In the genomic region with DNA sequence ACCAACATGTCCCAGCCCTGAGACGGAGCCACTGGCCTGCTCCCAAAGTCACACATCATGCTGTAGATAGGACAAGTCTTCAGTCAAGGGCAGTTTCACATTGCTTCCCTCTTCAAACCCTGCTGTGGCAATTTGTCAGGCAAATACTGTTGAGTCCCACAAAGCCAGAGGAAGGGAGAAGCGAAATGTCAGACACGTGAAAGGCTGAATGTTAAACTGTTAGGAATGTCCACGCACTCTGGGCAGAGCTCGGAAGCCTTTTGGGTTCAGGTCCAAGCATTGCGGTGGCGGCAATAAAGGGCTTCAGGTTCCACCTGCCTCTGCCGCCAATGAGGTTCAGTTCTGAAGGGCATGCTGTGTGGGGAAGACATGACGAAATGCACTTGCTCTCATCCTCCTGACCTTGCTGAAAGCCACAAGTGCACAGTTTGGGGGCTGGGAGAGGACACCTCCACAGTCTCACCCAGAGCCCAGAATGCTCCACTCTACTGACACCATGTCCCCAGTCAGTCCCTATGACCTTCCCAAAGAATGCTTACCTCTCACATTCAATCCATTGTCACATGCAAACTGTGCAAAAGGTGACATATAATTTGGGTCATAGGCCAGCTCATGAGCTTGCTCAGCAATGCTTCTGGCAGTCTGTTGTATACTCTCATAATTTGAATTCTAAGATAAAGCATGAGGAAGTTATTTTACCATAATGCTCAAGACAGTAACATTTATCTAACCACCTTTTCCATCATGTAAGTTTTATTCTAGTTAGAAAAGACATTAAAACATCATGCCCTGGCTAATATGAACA, we compare ENCODE assay signal across 10 cellular contexts. TPM values are rescaled to one million over a fixed set of nuclear protein-coding genes. Genes with fewer than 3 reads are reported as not detected.
DNase-seq lines count a peak whose midpoint lies in the region; ATAC-seq lines count a peak whose summit lies in the region.
"Had no signal": no experiment of that assay in that cellular context is flagged by ENCODE, and none has a peak within 500 bp of the region (broad histone marks: within the 10 kb centered on the region; RNA-seq: fewer than 3 reads in every experiment).

No MANE protein-coding gene starts in this region.

- H3K4me1 Mint-ChIP-seq in IgD-negative memory B cell, result peaks cover 7 to 9% (median 8%) of the 10 kb centered on the region in 3 donors

- ATAC-seq in left ventricle myocardium superior (peak; percentile 89), GM19455 (IDR thresholded peaks at IDR 0.05; ENCODE audit: unreplicated experiment) (no peak)

- peaks cover 4% of the 10 kb centered on the region for H3K36me3 Mint-ChIP-seq in IgD-negative memory B cell

- peak overlapping the region in 1 of 3 donors; percentile 34 for H3K4me3 ChIP-seq in skeletal muscle tissue (ENCODE audit: low read length in 3 of 3)
- H3K4me3 ChIP-seq: HAP-1 had no signal

- peaks cover 8 to 30% (median 19%) of the 10 kb centered on the region in 3 donors for H3K36me3 ChIP-seq in skeletal muscle tissue (ENCODE audit: control insufficient read depth in 3 of 3, insufficient read depth in 3 of 3, low read length in 3 of 3)

- H3K4me3 Mint-ChIP-seq in IgD-negative memory B cell, result no peak overlapping the region

- peak overlapping the region in 2 of 3 donors; percentile 39 to 55 for H3K27ac Mint-ChIP-seq in IgD-negative memory B cell

- H3K27ac ChIP-seq in skeletal muscle tissue (ENCODE audit: low read depth, low read length), result peak overlapping the region; percentile 87

- no peaks in the 10 kb centered on the region for H3K9me3 Mint-ChIP-seq in IgD-negative memory B cell

- H3K9ac ChIP-seq in skeletal muscle tissue (ENCODE audit: low read depth in 1 of 3, low read length in 3 of 3), result peak overlapping the region in 2 of 3 donors; percentile 63 to 70

- peaks cover 47 to 54% (median 48%) of the 10 kb centered on the region in 3 donors for H3K4me1 ChIP-seq in skeletal muscle tissue (ENCODE audit: control insufficient read depth in 3 of 3, insufficient read depth in 3 of 3, low read length in 3 of 3)

- intact Hi-C loops in left ventricle myocardium superior (cut with micrococcal nuclease), result no loop called here

- H3K9me3 ChIP-seq in skeletal muscle tissue (ENCODE audit: control insufficient read depth in 3 of 3, low read length in 3 of 3), result no peaks in the 10 kb centered on the region
- H3K9me3 ChIP-seq: HAP-1 had no signal

- DNase-seq in amniotic epithelial cell (ENCODE audit: low read depth) (peak; percentile 69), left ventricle myocardium superior (peak; percentile 83), GDM1 (lab: John Stamatoyannopoulos, UW) (no peak), germinal center (ENCODE audit: low spot score) (no peak)
- DNase-seq in stimulated activated CD4-positive, alpha-beta T cell treated with anti-CD3 and anti-CD28 coated beads, Interleukin-15, amount 100 ng/mL, for 24 hours, result no peak
- DNase-seq: NCI-H2227 treated with DMSO at 0.1 percent for 48 hours had no signal

- no peaks in the 10 kb centered on the region for H3K27me3 Mint-ChIP-seq in IgD-negative memory B cell

- H3K27me3 ChIP-seq in skeletal muscle tissue (ENCODE audit: control insufficient read depth in 3 of 3, insufficient read depth in 3 of 3, low read length in 3 of 3), result no peaks in the 10 kb centered on the region

RNA-seq across cellular contexts. Expression of a gene that starts 35.7 kb away (rescaled TPM):
- polyA plus RNA-seq in IgD-negative memory B cell, result 0.75 TPM
- 0.62 TPM for total RNA-seq in left ventricle myocardium superior
- 1.6 TPM for total RNA-seq in skeletal muscle tissue

RNA-seq across cellular contexts. Expression of a gene that starts 35.9 kb away (rescaled TPM):
- 123 TPM for polyA plus RNA-seq in IgD-negative memory B cell
- 94.1 TPM for total RNA-seq in left ventricle myocardium superior
- 73.1 TPM for total RNA-seq in skeletal muscle tissue

RNA-seq across cellular contexts. Expression of a gene that starts 45.3 kb away (rescaled TPM):
- polyA plus RNA-seq in IgD-negative memory B cell, result 10.1 TPM
- total RNA-seq in left ventricle myocardium superior, result 124 TPM
- 6.3 TPM for total RNA-seq in skeletal muscle tissue

Comparison
In these comparisons a context has a peak if more than half of its experiments do, and no peak if none do; other contexts are left out.
1. DNase-seq: peak in amniotic epithelial cell (single experiment) and left ventricle myocardium superior (single experiment); none in GDM1 (single experiment), stimulated activated CD4-positive, alpha-beta T cell treated with anti-CD3 and anti-CD28 coated beads, Interleukin-15, amount 100 ng/mL, for 24 hours (single experiment) and germinal center (single experiment).
2. RNA of a gene that starts 45.3 kb away (total RNA-seq): 124 TPM in left ventricle myocardium superior (single experiment); 6.3 TPM in skeletal muscle tissue (single experiment); every median in the first group is over 10 times any median in the second.